In the genomic region with DNA sequence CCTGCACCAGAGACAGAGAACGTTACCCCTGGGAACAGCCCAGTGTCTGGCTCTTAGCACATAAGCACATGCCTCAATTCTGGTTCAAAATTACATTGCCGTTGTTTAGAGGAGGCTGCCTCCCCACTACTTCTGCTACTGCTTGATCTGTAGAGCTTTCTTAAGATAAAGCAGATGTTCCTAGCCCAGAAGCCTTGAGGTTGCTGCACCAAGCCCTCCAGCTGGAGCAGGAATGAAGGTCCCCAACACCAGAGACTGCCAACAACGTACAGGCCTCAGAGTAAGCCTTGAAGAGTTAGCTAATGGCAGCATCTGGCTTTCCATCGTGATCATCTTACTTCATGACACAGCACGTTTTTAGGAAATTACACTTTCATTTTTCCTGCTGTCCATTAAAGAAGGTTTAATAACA, we compare ENCODE assay signal across 1 cellular context.
TF ChIP-seq lines count a peak whose summit lies in the region.

No MANE protein-coding gene starts in this region.

TF ChIP-seq in K562, 482 proteins besides CTCF, POLR2A, EP300 and RAD21 (continued from another document and continues in another):
- TF ChIP-seq, protein P1, sequence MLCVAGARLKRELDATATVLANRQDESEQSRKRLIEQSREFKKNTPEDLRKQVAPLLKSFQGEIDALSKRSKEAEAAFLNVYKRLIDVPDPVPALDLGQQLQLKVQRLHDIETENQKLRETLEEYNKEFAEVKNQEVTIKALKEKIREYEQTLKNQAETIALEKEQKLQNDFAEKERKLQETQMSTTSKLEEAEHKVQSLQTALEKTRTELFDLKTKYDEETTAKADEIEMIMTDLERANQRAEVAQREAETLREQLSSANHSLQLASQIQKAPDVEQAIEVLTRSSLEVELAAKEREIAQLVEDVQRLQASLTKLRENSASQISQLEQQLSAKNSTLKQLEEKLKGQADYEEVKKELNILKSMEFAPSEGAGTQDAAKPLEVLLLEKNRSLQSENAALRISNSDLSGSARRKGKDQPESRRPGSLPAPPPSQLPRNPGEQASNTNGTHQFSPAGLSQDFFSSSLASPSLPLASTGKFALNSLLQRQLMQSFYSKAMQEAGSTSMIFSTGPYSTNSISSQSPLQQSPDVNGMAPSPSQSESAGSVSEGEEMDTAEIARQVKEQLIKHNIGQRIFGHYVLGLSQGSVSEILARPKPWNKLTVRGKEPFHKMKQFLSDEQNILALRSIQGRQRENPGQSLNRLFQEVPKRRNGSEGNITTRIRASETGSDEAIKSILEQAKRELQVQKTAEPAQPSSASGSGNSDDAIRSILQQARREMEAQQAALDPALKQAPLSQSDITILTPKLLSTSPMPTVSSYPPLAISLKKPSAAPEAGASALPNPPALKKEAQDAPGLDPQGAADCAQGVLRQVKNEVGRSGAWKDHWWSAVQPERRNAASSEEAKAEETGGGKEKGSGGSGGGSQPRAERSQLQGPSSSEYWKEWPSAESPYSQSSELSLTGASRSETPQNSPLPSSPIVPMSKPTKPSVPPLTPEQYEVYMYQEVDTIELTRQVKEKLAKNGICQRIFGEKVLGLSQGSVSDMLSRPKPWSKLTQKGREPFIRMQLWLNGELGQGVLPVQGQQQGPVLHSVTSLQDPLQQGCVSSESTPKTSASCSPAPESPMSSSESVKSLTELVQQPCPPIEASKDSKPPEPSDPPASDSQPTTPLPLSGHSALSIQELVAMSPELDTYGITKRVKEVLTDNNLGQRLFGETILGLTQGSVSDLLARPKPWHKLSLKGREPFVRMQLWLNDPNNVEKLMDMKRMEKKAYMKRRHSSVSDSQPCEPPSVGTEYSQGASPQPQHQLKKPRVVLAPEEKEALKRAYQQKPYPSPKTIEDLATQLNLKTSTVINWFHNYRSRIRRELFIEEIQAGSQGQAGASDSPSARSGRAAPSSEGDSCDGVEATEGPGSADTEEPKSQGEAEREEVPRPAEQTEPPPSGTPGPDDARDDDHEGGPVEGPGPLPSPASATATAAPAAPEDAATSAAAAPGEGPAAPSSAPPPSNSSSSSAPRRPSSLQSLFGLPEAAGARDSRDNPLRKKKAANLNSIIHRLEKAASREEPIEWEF (CRISPR knock-in tag; IDR thresholded peaks at IDR 0.05): 0 out of 2 replicates have a peak, but pooled peaks have one; percentile 67
- TF ChIP-seq REST (CRISPR knock-in tag; IDR thresholded peaks at IDR 0.05; ENCODE audit: low read depth) (no peak), HIVEP1 (CRISPR knock-in tag; IDR thresholded peaks at IDR 0.05) (no peak), KAT7 (CRISPR knock-in tag; IDR thresholded peaks at IDR 0.05; ENCODE audit: borderline replicate concordance) (no peak), EHMT2 (IDR thresholded peaks at IDR 0.05) (no peak), SMAD2 (IDR thresholded peaks at IDR 0.05; ENCODE audit: low read depth, low read length) (no peak), GATA2 (CRISPR knock-in tag; IDR thresholded peaks at IDR 0.05) (no peak), MAFF (IDR thresholded peaks at IDR 0.05; ENCODE audit: low read length) (no peak), TFAM (CRISPR knock-in tag; conservative IDR thresholded peaks at IDR 0.05) (no peak), SMARCE1 (IDR thresholded peaks at IDR 0.05) (no peak), DMBX1 (CRISPR knock-in tag; IDR thresholded peaks at IDR 0.05; ENCODE audit: borderline replicate concordance) (no peak), NFRKB (IDR thresholded peaks at IDR 0.05; ENCODE audit: low read depth) (no peak), POLR2B (IDR thresholded peaks at IDR 0.05; ENCODE audit: low read depth, partially characterized antibody) (no peak), SAP30 (IDR thresholded peaks at IDR 0.05; ENCODE audit: borderline replicate concordance, insufficient read depth, low read depth, low read length, poor library complexity, severe bottlenecking) (no peak), WHSC1 (IDR thresholded peaks at IDR 0.05; ENCODE audit: low read length) (no peak), SLC30A9 (CRISPR knock-in tag; IDR thresholded peaks at IDR 0.05) (no peak), L3MBTL2 (IDR thresholded peaks at IDR 0.05) (peak; percentile 79), ZBTB7A (IDR thresholded peaks at IDR 0.05; ENCODE audit: borderline replicate concordance, control insufficient read depth, low read depth, low read length) (no peak), ZNF77 (CRISPR knock-in tag; IDR thresholded peaks at IDR 0.05) (no peak), ZBTB12 (CRISPR knock-in tag; IDR thresholded peaks at IDR 0.05) (no peak), ETV6 (IDR thresholded peaks at IDR 0.05; ENCODE audit: borderline replicate concordance in 1 of 2, low read depth in 2 of 2, low read length in 1 of 2) (no peak), ETV6 (CRISPR knock-in tag; IDR thresholded peaks at IDR 0.05; ENCODE audit: borderline replicate concordance) (no peak), NBN (IDR thresholded peaks at IDR 0.05; ENCODE audit: low read depth) (no peak), NFE2 (IDR thresholded peaks at IDR 0.05; ENCODE audit: low read depth) (peak; percentile 63), FOXK1 (CRISPR knock-in tag; IDR thresholded peaks at IDR 0.05; ENCODE audit: borderline replicate concordance) (no peak), MYBL2 (IDR thresholded peaks at IDR 0.05; ENCODE audit: low read depth) (no peak), MYBL2 (CRISPR knock-in tag; IDR thresholded peaks at IDR 0.05; ENCODE audit: borderline replicate concordance) (no peak), NCOR1 (IDR thresholded peaks at IDR 0.05) (no peak), ATF7 (IDR thresholded peaks at IDR 0.05) (no peak)
- TF ChIP-seq, protein P2, sequence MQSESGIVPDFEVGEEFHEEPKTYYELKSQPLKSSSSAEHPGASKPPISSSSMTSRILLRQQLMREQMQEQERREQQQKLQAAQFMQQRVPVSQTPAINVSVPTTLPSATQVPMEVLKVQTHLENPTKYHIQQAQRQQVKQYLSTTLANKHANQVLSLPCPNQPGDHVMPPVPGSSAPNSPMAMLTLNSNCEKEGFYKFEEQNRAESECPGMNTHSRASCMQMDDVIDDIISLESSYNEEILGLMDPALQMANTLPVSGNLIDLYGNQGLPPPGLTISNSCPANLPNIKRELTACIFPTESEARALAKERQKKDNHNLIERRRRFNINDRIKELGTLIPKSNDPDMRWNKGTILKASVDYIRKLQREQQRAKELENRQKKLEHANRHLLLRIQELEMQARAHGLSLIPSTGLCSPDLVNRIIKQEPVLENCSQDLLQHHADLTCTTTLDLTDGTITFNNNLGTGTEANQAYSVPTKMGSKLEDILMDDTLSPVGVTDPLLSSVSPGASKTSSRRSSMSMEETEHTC (IDR thresholded peaks at IDR 0.05): no peak
- TF ChIP-seq, protein P3, sequence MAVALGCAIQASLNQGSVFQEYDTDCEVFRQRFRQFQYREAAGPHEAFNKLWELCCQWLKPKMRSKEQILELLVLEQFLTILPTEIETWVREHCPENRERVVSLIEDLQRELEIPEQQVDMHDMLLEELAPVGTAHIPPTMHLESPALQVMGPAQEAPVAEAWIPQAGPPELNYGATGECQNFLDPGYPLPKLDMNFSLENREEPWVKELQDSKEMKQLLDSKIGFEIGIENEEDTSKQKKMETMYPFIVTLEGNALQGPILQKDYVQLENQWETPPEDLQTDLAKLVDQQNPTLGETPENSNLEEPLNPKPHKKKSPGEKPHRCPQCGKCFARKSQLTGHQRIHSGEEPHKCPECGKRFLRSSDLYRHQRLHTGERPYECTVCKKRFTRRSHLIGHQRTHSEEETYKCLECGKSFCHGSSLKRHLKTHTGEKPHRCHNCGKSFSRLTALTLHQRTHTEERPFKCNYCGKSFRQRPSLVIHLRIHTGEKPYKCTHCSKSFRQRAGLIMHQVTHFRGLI (CRISPR knock-in tag; IDR thresholded peaks at IDR 0.05): 0 out of 2 replicates have a peak, but pooled peaks have one; percentile 6
- TF ChIP-seq, protein P4, sequence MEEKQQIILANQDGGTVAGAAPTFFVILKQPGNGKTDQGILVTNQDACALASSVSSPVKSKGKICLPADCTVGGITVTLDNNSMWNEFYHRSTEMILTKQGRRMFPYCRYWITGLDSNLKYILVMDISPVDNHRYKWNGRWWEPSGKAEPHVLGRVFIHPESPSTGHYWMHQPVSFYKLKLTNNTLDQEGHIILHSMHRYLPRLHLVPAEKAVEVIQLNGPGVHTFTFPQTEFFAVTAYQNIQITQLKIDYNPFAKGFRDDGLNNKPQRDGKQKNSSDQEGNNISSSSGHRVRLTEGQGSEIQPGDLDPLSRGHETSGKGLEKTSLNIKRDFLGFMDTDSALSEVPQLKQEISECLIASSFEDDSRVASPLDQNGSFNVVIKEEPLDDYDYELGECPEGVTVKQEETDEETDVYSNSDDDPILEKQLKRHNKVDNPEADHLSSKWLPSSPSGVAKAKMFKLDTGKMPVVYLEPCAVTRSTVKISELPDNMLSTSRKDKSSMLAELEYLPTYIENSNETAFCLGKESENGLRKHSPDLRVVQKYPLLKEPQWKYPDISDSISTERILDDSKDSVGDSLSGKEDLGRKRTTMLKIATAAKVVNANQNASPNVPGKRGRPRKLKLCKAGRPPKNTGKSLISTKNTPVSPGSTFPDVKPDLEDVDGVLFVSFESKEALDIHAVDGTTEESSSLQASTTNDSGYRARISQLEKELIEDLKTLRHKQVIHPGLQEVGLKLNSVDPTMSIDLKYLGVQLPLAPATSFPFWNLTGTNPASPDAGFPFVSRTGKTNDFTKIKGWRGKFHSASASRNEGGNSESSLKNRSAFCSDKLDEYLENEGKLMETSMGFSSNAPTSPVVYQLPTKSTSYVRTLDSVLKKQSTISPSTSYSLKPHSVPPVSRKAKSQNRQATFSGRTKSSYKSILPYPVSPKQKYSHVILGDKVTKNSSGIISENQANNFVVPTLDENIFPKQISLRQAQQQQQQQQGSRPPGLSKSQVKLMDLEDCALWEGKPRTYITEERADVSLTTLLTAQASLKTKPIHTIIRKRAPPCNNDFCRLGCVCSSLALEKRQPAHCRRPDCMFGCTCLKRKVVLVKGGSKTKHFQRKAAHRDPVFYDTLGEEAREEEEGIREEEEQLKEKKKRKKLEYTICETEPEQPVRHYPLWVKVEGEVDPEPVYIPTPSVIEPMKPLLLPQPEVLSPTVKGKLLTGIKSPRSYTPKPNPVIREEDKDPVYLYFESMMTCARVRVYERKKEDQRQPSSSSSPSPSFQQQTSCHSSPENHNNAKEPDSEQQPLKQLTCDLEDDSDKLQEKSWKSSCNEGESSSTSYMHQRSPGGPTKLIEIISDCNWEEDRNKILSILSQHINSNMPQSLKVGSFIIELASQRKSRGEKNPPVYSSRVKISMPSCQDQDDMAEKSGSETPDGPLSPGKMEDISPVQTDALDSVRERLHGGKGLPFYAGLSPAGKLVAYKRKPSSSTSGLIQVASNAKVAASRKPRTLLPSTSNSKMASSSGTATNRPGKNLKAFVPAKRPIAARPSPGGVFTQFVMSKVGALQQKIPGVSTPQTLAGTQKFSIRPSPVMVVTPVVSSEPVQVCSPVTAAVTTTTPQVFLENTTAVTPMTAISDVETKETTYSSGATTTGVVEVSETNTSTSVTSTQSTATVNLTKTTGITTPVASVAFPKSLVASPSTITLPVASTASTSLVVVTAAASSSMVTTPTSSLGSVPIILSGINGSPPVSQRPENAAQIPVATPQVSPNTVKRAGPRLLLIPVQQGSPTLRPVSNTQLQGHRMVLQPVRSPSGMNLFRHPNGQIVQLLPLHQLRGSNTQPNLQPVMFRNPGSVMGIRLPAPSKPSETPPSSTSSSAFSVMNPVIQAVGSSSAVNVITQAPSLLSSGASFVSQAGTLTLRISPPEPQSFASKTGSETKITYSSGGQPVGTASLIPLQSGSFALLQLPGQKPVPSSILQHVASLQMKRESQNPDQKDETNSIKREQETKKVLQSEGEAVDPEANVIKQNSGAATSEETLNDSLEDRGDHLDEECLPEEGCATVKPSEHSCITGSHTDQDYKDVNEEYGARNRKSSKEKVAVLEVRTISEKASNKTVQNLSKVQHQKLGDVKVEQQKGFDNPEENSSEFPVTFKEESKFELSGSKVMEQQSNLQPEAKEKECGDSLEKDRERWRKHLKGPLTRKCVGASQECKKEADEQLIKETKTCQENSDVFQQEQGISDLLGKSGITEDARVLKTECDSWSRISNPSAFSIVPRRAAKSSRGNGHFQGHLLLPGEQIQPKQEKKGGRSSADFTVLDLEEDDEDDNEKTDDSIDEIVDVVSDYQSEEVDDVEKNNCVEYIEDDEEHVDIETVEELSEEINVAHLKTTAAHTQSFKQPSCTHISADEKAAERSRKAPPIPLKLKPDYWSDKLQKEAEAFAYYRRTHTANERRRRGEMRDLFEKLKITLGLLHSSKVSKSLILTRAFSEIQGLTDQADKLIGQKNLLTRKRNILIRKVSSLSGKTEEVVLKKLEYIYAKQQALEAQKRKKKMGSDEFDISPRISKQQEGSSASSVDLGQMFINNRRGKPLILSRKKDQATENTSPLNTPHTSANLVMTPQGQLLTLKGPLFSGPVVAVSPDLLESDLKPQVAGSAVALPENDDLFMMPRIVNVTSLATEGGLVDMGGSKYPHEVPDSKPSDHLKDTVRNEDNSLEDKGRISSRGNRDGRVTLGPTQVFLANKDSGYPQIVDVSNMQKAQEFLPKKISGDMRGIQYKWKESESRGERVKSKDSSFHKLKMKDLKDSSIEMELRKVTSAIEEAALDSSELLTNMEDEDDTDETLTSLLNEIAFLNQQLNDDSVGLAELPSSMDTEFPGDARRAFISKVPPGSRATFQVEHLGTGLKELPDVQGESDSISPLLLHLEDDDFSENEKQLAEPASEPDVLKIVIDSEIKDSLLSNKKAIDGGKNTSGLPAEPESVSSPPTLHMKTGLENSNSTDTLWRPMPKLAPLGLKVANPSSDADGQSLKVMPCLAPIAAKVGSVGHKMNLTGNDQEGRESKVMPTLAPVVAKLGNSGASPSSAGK (IDR thresholded peaks at IDR 0.05): peak; percentile 67
